ENCODE assay signal across 23 cellular contexts in the genomic region with DNA sequence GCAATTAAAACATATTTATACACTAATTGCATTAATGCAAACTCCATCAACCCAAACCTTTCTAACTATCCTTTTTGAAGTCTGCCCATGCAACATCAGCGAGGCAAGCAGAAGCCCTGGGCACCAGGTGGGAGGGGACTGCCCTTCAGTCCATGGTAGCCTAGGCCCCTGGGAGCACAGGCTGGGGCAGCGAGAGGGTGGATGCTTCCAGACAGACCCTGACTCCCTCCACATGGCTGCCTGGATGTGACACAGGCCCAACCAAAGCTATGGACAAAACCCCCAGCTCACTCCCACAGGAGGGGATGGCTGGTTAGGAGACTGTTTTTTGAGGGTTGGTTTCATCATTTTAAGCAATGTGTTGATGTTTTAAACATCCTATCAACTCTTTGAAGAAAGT. TPM values are rescaled to one million over a fixed set of nuclear protein-coding genes. Genes with fewer than 3 reads are reported as not detected.
"Had no signal": no experiment of that assay in that cellular context is flagged by ENCODE, and none has a peak within 500 bp of the region (broad histone marks: within the 10 kb centered on the region; RNA-seq: fewer than 3 reads in every experiment).

No MANE protein-coding gene starts in this region.

- H3K4me3 ChIP-seq: ascending aorta, body of pancreas, MG63, PC-9 had no signal

- DNase-seq: activated CD4-positive, alpha-beta memory T cell treated with anti-CD3 and anti-CD28 coated beads for 36 hours; activated CD4-positive, alpha-beta T cell treated with anti-CD3 and anti-CD28 coated beads for 1 hour; activated CD4-positive, alpha-beta T cell treated with anti-CD3 and anti-CD28 coated beads, Interleukin-2, amount 10 ng/mL, durations not matched to agents 7 days and 5 days; activated naive CD4-positive, alpha-beta T cell treated with Interleukin-2 at 50 U/mL for 16 hours; activated naive CD8-positive, alpha-beta T cell treated with anti-CD3 and anti-CD28 coated beads, Interleukin-2, amount 50 U/mL, for 24 hours; amniotic stem cell; body of pancreas; MG63; MV-4-11; NCI-H1092 treated with DMSO at 0.1 percent for 48 hours; NCI-H1436; NCI-H1694 treated with DMSO at 0.1 percent for 48 hours; NCI-H2081; NCI-H510A treated with DMSO at 0.1 percent for 48 hours; PC-9; SIG-M5; T-helper 17 cell; T-helper 9 cell had no signal

- ATAC-seq: activated naive CD4-positive, alpha-beta T cell treated with anti-CD3 and anti-CD28 coated beads, Interleukin-2, amount 50 U/mL, for 72 hours; activated naive CD8-positive, alpha-beta T cell treated with anti-CD3 and anti-CD28 coated beads, Interleukin-2, amount 50 U/mL, for 24 hours; body of pancreas; T-helper 17 cell; WTC11 had no signal

- H3K4me3 Mint-ChIP-seq: activated CD4-positive, alpha-beta memory T cell treated with anti-CD3 and anti-CD28 coated beads for 36 hours; activated CD4-positive, alpha-beta T cell treated with anti-CD3 and anti-CD28 coated beads, Interleukin-2, amount 10 ng/mL, durations not matched to agents 7 days and 5 days; activated naive CD8-positive, alpha-beta T cell treated with anti-CD3 and anti-CD28 coated beads, Interleukin-2, amount 50 U/mL, for 24 hours; central memory CD8-positive, alpha-beta T cell; T-helper 17 cell; WTC11 had no signal

- H3K36me3 Mint-ChIP-seq: activated naive CD4-positive, alpha-beta T cell treated with anti-CD3 and anti-CD28 coated beads, Interleukin-2, amount 50 U/mL, for 72 hours; WTC11 had no signal

- H3K9me3 ChIP-seq: ascending aorta, body of pancreas, MG63 had no signal

- H3K4me1 ChIP-seq: ascending aorta, body of pancreas had no signal

- H3K27ac Mint-ChIP-seq: activated CD4-positive, alpha-beta memory T cell treated with anti-CD3 and anti-CD28 coated beads for 36 hours; activated CD4-positive, alpha-beta T cell treated with anti-CD3 and anti-CD28 coated beads, Interleukin-2, amount 10 ng/mL, durations not matched to agents 7 days and 5 days; activated naive CD8-positive, alpha-beta T cell treated with anti-CD3 and anti-CD28 coated beads, Interleukin-2, amount 50 U/mL, for 24 hours; T-helper 17 cell; WTC11 had no signal

- H3K27ac ChIP-seq: ascending aorta, body of pancreas, PC-9 had no signal

- H2AFZ ChIP-seq: PC-9 had no signal

- H3K27me3 Mint-ChIP-seq: activated CD4-positive, alpha-beta memory T cell treated with anti-CD3 and anti-CD28 coated beads for 36 hours; activated CD4-positive, alpha-beta T cell treated with anti-CD3 and anti-CD28 coated beads, Interleukin-2, amount 10 ng/mL, durations not matched to agents 7 days and 5 days; activated naive CD8-positive, alpha-beta T cell treated with anti-CD3 and anti-CD28 coated beads, Interleukin-2, amount 50 U/mL, for 24 hours; central memory CD8-positive, alpha-beta T cell; T-helper 17 cell had no signal

- H3K4me1 Mint-ChIP-seq: activated CD4-positive, alpha-beta T cell treated with anti-CD3 and anti-CD28 coated beads, Interleukin-2, amount 10 ng/mL, durations not matched to agents 7 days and 5 days had no signal

- H3K9me3 Mint-ChIP-seq: activated CD4-positive, alpha-beta memory T cell treated with anti-CD3 and anti-CD28 coated beads for 36 hours; activated CD4-positive, alpha-beta T cell treated with anti-CD3 and anti-CD28 coated beads, Interleukin-2, amount 10 ng/mL, durations not matched to agents 7 days and 5 days; activated naive CD4-positive, alpha-beta T cell treated with anti-CD3 and anti-CD28 coated beads, Interleukin-2, amount 50 U/mL, for 72 hours; activated naive CD8-positive, alpha-beta T cell treated with anti-CD3 and anti-CD28 coated beads, Interleukin-2, amount 50 U/mL, for 24 hours; central memory CD8-positive, alpha-beta T cell had no signal

- H3K27me3 ChIP-seq: ascending aorta, body of pancreas, MG63 had no signal

- H3K4me2 ChIP-seq: PC-9 had no signal

RNA-seq across cellular contexts. Expression of a gene that starts 41.5 kb away (rescaled TPM):
- total RNA-seq: ascending aorta, RPMI7951 had no signal
